In genomic region chr10:84291389-84291788, GRCh38 we compare ENCODE assay signal across 9 cellular contexts. TPM values are rescaled to one million over a fixed set of nuclear protein-coding genes. Genes with fewer than 3 reads are reported as not detected.
DNase-seq lines count a peak whose midpoint lies in the region; ATAC-seq and TF ChIP-seq lines count a peak whose summit lies in the region.
"Had no signal": no experiment of that assay in that cellular context is flagged by ENCODE, and none has a peak within 500 bp of the region (broad histone marks: within the 10 kb centered on the region; RNA-seq: fewer than 3 reads in every experiment).

No MANE protein-coding gene starts in this region.

- H3K36me3 Mint-ChIP-seq in activated CD4-positive, alpha-beta T cell treated with anti-CD3 and anti-CD28 coated beads, Interleukin-2, amount 10 ng/mL, durations not matched to agents 7 days and 5 days (ENCODE audit: low read depth), result no peaks in the 10 kb centered on the region

- TF ChIP-seq CTCF in LNCaP clone FGC (IDR thresholded peaks at IDR 0.05; ENCODE audit: control insufficient read depth, extremely low read depth, insufficient read depth), result no peak
- no peak for TF ChIP-seq CTCF in astrocyte of the spinal cord (IDR thresholded peaks at IDR 0.05; ENCODE audit: low read depth, low read length)

- CTCF ChIA-PET in activated CD4-positive, alpha-beta T cell treated with anti-CD3 and anti-CD28 coated beads, Interleukin-2, amount 10 ng/mL, durations not matched to agents 7 days and 5 days (lab: Charles Lee), result interaction anchor here (0.7 to 1.1 kb wide), 3 partner anchors 9 to 26 kb away, joined by 3 to 4 read pairs (median 4); no protein-coding TSS in a partner anchor

- POLR2A ChIA-PET in activated CD4-positive, alpha-beta T cell treated with anti-CD3 and anti-CD28 coated beads, Interleukin-2, amount 10 ng/mL, durations not matched to agents 7 days and 5 days (lab: Charles Lee), result no interaction called here

- H3K4me1 Mint-ChIP-seq in activated CD4-positive, alpha-beta T cell treated with anti-CD3 and anti-CD28 coated beads, Interleukin-2, amount 10 ng/mL, durations not matched to agents 7 days and 5 days, result peaks cover 35% of the 10 kb centered on the region

- ATAC-seq in left lobe of liver, result peak; percentile 65
- ATAC-seq in HG02885 (IDR thresholded peaks at IDR 0.05; ENCODE audit: poor library complexity, unreplicated experiment), result no peak
- no peak for ATAC-seq in HG03460 (IDR thresholded peaks at IDR 0.05; ENCODE audit: unreplicated experiment)

- peaks cover 26% of the 10 kb centered on the region for H3K27me3 Mint-ChIP-seq in activated CD4-positive, alpha-beta T cell treated with anti-CD3 and anti-CD28 coated beads, Interleukin-2, amount 10 ng/mL, durations not matched to agents 7 days and 5 days

- DNase-seq in Caki2 (ENCODE audit: low read depth) (peak; percentile 48), LNCaP clone FGC (ENCODE audit: low read depth) (peak; percentile 27), astrocyte of the spinal cord (ENCODE audit: low read depth, low spot score) (peak; percentile 66), left lobe of liver (ENCODE audit: low spot score) (no peak)
- DNase-seq in activated CD4-positive, alpha-beta T cell treated with anti-CD3 and anti-CD28 coated beads, Interleukin-2, amount 10 ng/mL, durations not matched to agents 7 days and 5 days, result no peak
- no peak for DNase-seq in activated effector memory CD4-positive, alpha-beta T cell treated with anti-CD3 and anti-CD28 coated beads, Interleukin-2, amount 50 U/mL, for 16 hours
- DNase-seq: stimulated activated naive CD4-positive, alpha-beta T cell had no signal

- no peak overlapping the region for H3K4me3 Mint-ChIP-seq in activated CD4-positive, alpha-beta T cell treated with anti-CD3 and anti-CD28 coated beads, Interleukin-2, amount 10 ng/mL, durations not matched to agents 7 days and 5 days

- in situ Hi-C loops in Caki2 (cut with HindIII; ENCODE audit: low pct_unique_long_range_greater_than_20kb, low sequenced_read_pairs), result no loop called here
- in situ Hi-C loops in astrocyte of the spinal cord (cut with HindIII; ENCODE audit: low sequenced_read_pairs), result no loop called here

- no peaks in the 10 kb centered on the region for H3K9me3 Mint-ChIP-seq in activated CD4-positive, alpha-beta T cell treated with anti-CD3 and anti-CD28 coated beads, Interleukin-2, amount 10 ng/mL, durations not matched to agents 7 days and 5 days

- H3K4me3 ChIP-seq in LNCaP clone FGC (ENCODE audit: low read depth, low read length), result no peak overlapping the region
- no peak overlapping the region for H3K4me3 ChIP-seq in astrocyte of the spinal cord (ENCODE audit: low read depth, low read length)

- no peak overlapping the region for H3K27ac Mint-ChIP-seq in activated CD4-positive, alpha-beta T cell treated with anti-CD3 and anti-CD28 coated beads, Interleukin-2, amount 10 ng/mL, durations not matched to agents 7 days and 5 days

RNA-seq across cellular contexts. Expression of gene CCSER2, which starts 37.0 kb away (rescaled TPM):
- total RNA-seq in Caki2 (2014; rRNA removed; shearing (Covaris generic); ENCODE audit: low replicate concordance), result 9.5 and 24.9 TPM in 2 replicates
- total RNA-seq in left lobe of liver, result 13.9 TPM
- total RNA-seq in activated CD4-positive, alpha-beta T cell treated with anti-CD3 and anti-CD28 coated beads, Interleukin-2, amount 10 ng/mL, durations not matched to agents 7 days and 5 days, result 10 to 100 TPM; 86.4 to 93.1 TPM

RNA-seq across cellular contexts. Expression of gene RGR, which starts 46.5 kb away (rescaled TPM):
- not detected in 2 replicates for total RNA-seq in Caki2 (2014; rRNA removed; shearing (Covaris generic); ENCODE audit: low replicate concordance)
- not detected for total RNA-seq in left lobe of liver
- total RNA-seq in activated CD4-positive, alpha-beta T cell treated with anti-CD3 and anti-CD28 coated beads, Interleukin-2, amount 10 ng/mL, durations not matched to agents 7 days and 5 days, result not detected

RNA-seq across cellular contexts. Expression of gene LRIT1, which starts 50.0 kb away (rescaled TPM):
- not detected in 2 replicates for total RNA-seq in Caki2 (2014; rRNA removed; shearing (Covaris generic); ENCODE audit: low replicate concordance)
- not detected for total RNA-seq in left lobe of liver
- not detected for total RNA-seq in activated CD4-positive, alpha-beta T cell treated with anti-CD3 and anti-CD28 coated beads, Interleukin-2, amount 10 ng/mL, durations not matched to agents 7 days and 5 days

Comparison
In these comparisons a context has a peak if more than half of its experiments do, and no peak if none do; other contexts are left out.
1. DNase-seq: peak in Caki2 (single experiment), LNCaP clone FGC (single experiment) and astrocyte of the spinal cord (single experiment); none in left lobe of liver (single experiment), activated CD4-positive, alpha-beta T cell treated with anti-CD3 and anti-CD28 coated beads, Interleukin-2, amount 10 ng/mL, durations not matched to agents 7 days and 5 days (single experiment) and activated effector memory CD4-positive, alpha-beta T cell treated with anti-CD3 and anti-CD28 coated beads, Interleukin-2, amount 50 U/mL, for 16 hours (single experiment).